ENCODE assay signal across 2 cellular contexts in the genomic region with DNA sequence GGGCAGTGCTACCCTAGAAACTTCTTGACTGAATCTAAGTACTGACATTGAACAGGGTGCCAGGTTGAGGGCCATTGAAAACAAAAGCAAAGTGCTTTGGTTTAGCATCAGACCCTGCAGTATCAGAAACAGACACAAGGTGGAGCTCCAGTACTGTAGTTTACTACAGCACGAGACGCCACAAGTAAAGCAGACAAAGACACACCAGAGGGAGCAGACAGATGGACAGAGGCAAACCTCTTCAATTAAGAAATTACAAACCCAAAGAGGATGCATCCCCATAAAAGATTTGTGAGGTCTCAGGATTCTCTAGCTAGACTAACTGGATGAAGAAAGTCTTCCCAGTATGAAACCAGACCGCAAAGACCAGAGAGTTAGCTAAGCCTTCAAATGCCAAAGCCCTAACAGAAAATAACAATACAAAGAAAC.
TF ChIP-seq lines count a peak whose summit lies in the region.

No MANE protein-coding gene starts in this region.

TF ChIP-seq in IMR-90, 13 proteins besides CTCF, POLR2A, EP300 and RAD21:
- TF ChIP-seq MAZ (IDR thresholded peaks at IDR 0.05; ENCODE audit: borderline replicate concordance, low read depth, low read length), result no peak
- peak; percentile 87 for TF ChIP-seq BHLHE40 (IDR thresholded peaks at IDR 0.05; ENCODE audit: low read depth, low read length)
- peak; percentile 85 for TF ChIP-seq SMC3 (IDR thresholded peaks at IDR 0.05; ENCODE audit: low read depth, low read length)

TF ChIP-seq in neural cell, 6 proteins besides CTCF, POLR2A, EP300 and RAD21:
- TF ChIP-seq SMC3 (conservative IDR thresholded peaks at IDR 0.05; ENCODE audit: poor library complexity) (peak; percentile 78), MXI1 (conservative IDR thresholded peaks at IDR 0.05; ENCODE audit: poor library complexity, severe bottlenecking) (no peak)
